ENCODE assay signal across 8 cellular contexts in genomic region chrX:153744210-153745066, GRCh38. TPM values are rescaled to one million over a fixed set of nuclear protein-coding genes. Genes with fewer than 3 reads are reported as not detected.
DNase-seq lines count a peak whose midpoint lies in the region; ATAC-seq, FAIRE-seq and TF ChIP-seq lines count a peak whose summit lies in the region.
"Had no signal": no experiment of that assay in that cellular context is flagged by ENCODE, and none has a peak within 500 bp of the region (broad histone marks: within the 10 kb centered on the region; RNA-seq: fewer than 3 reads in every experiment).

No MANE protein-coding gene starts in this region.

- H3K27me3 Mint-ChIP-seq in neural progenitor cell (ENCODE audit: insufficient read depth, low read depth) = peaks cover 2% of the 10 kb centered on the region

- no peak overlapping the region for H3K4me3 Mint-ChIP-seq in neural progenitor cell

- H3K27ac ChIP-seq in GM12878 (ENCODE audit: control insufficient read depth, insufficient read depth) (no peak overlapping the region), neural progenitor cell (no peak overlapping the region)

- RAD21 ChIA-PET in GM12878 (lab: Charles Lee; ENCODE audit: unreplicated experiment) = no interaction called here

- POLR2A ChIA-PET in GM12878 (lab: Charles Lee) = no interaction called here

- no peak for TF ChIP-seq POLR2A in GM12878 (IDR thresholded peaks at IDR 0.05; ENCODE audit: low read depth, low read length)

- no peaks in the 10 kb centered on the region for H3K36me3 Mint-ChIP-seq in neural progenitor cell

- TF ChIP-seq RAD21 in GM12878 (IDR thresholded peaks at IDR 0.05; ENCODE audit: insufficient read depth, low read depth, low read length) = no peak

- no TSS peak for BruUV-seq in GM12878 (replicated peaks; lab: Mats Ljungman, UMichigan)

- no peak for FAIRE-seq in GM12878 (lab: Jason Lieb, UNC)
- FAIRE-seq: endometrium had no signal

- H3K27me3 ChIP-seq in H7 (ENCODE audit: control insufficient read depth, insufficient read depth, low read length) (no peaks in the 10 kb centered on the region), GM12878 (replicated peaks in 1 of 2; ENCODE audit: control insufficient read depth in 2 of 2, insufficient read depth in 2 of 2, low read length in 1 of 2) (no peaks in the 10 kb centered on the region; a peak in 1 of 4 replicates), neural progenitor cell (no peaks in the 10 kb centered on the region)

- CTCF ChIA-PET in GM12878 (lab: Yijun Ruan, JAX) = no interaction called here

- WGBS in GM12878 (ENCODE audit: insufficient coverage, insufficient replicate concordance, low lambda C conversion rate, missing lambda C conversion rate) = 42% methylated on average over 38 of the region's 38 CpGs

- no peak for ATAC-seq in GM12878

- H3K4me1 ChIP-seq in GM12878 (ENCODE audit: control insufficient read depth, insufficient read depth, low read length) (no peaks in the 10 kb centered on the region), neural progenitor cell (no peaks in the 10 kb centered on the region)

- SMC1A ChIA-PET in GM12878 (lab: Charles Lee; ENCODE audit: uncharacterized antibody, unreplicated experiment) = no interaction called here

- peak; percentile 71 for DNase-seq in H7
- no peak for DNase-seq in GM12878 (ENCODE audit: low read depth, low spot score)
- peak; percentile 59 for DNase-seq in neural progenitor cell (ENCODE audit: low spot score)
- no peak for DNase-seq in activated gamma-delta T cell treated with Interleukin-2 at 50 U/mL for 16 hours
- DNase-seq in activated naive CD4-positive, alpha-beta T cell (lab: John Stamatoyannopoulos, UW) = no peak
- no peak for DNase-seq in effector CD8-positive, alpha-beta T cell (lab: John Stamatoyannopoulos, UW)
- DNase-seq: T-helper 9 cell had no signal

- intact Hi-C loops in GM12878 (cut with micrococcal nuclease; ENCODE audit: unreplicated experiment) = no loop called here

- no peaks in the 10 kb centered on the region for H3F3A ChIP-seq in neural progenitor cell (ENCODE audit: low read depth)

- no peaks in the 10 kb centered on the region for H3K79me2 ChIP-seq in GM12878 (ENCODE audit: control insufficient read depth, insufficient read depth, low read length)
- H3K79me2 ChIP-seq in neural progenitor cell (ENCODE audit: low read depth) = no peaks in the 10 kb centered on the region

- peak overlapping the region; percentile 35 for H3K4me3 ChIP-seq in H7 (ENCODE audit: insufficient read depth, low read depth, low read length)
- H3K4me3 ChIP-seq in GM12878 = no peak overlapping the region
- H3K4me3 ChIP-seq in neural progenitor cell = peak overlapping the region; percentile 40

- peaks cover 13% of the 10 kb centered on the region for H3K9me3 Mint-ChIP-seq in neural progenitor cell

- peaks cover 8% of the 10 kb centered on the region for H3K4me1 Mint-ChIP-seq in neural progenitor cell

- H3K36me3 ChIP-seq in H7 (replicated peaks; ENCODE audit: control insufficient read depth, insufficient read depth, low read length) = no peaks in the 10 kb centered on the region
- no peaks in the 10 kb centered on the region for H3K36me3 ChIP-seq in GM12878 (ENCODE audit: control insufficient read depth in 2 of 2, insufficient read depth in 2 of 2, low read length in 1 of 2)
- H3K36me3 ChIP-seq in neural progenitor cell = no peaks in the 10 kb centered on the region

- in situ Hi-C loops in GM12878 (cut with MboI) = no loop called here

- TF ChIP-seq EP300 in GM12878 (IDR thresholded peaks at IDR 0.05; ENCODE audit: borderline replicate concordance in 1 of 2, control insufficient read depth in 1 of 2, low read depth in 2 of 2, low read length in 2 of 2) = no peak

- H3K9ac ChIP-seq in GM12878 (ENCODE audit: control insufficient read depth, insufficient read depth, low read length) = no peak overlapping the region
- H3K9ac ChIP-seq in neural progenitor cell = no peak overlapping the region

- no peaks in the 10 kb centered on the region; the same call in 2 of the 3 replicates for H3K9me3 ChIP-seq in GM12878 (replicated peaks; ENCODE audit: control insufficient read depth, insufficient read depth, low read length)
- H3K9me3 ChIP-seq in neural progenitor cell (ENCODE audit: low read depth) = no peaks in the 10 kb centered on the region

- no peak overlapping the region for H3K4me2 ChIP-seq in GM12878 (ENCODE audit: control insufficient read depth, insufficient read depth)
- peak overlapping the region; percentile 73 for H3K4me2 ChIP-seq in neural progenitor cell

- H3K27ac Mint-ChIP-seq in neural progenitor cell = no peak overlapping the region

- peak in 2 of 3 experiments; percentile 14 to 38; a peak in 1 of 6 replicates for TF ChIP-seq CTCF in GM12878 (IDR thresholded peaks at IDR 0.05 in 2 of 3, conservative IDR thresholded peaks at IDR 0.05 in 1 of 3; ENCODE audit: control insufficient read depth in 2 of 3, extremely low read depth in 1 of 3, insufficient read depth in 1 of 3, low read depth in 3 of 3, low read length in 3 of 3)
- peak; percentile 56 for TF ChIP-seq CTCF in neural progenitor cell (IDR thresholded peaks at IDR 0.05)

- H2AFZ ChIP-seq in GM12878 (ENCODE audit: control insufficient read depth, low read depth, low read length) = no peak overlapping the region
- peak overlapping the region; percentile 31 for H2AFZ ChIP-seq in neural progenitor cell (replicated peaks)

- H4K20me1 ChIP-seq in GM12878 (ENCODE audit: control insufficient read depth, insufficient read depth) = no peaks in the 10 kb centered on the region
- no peaks in the 10 kb centered on the region for H4K20me1 ChIP-seq in neural progenitor cell (ENCODE audit: low read depth)

RNA-seq across cellular contexts. Expression of gene PLXNB3, which starts 19.6 kb away (rescaled TPM):
- 0.07 TPM in 1 of 2 replicates, not detected in the other for total RNA-seq in H7 (2014; rRNA removed; shearing (Covaris generic))
- 0.31 TPM in 1 of 2 replicates, not detected in the other for total RNA-seq in GM12878 (2013; cell fraction: nucleolus; rRNA removed)
- total RNA-seq in GM12878 (2014; rRNA removed) (not detected in 2 replicates), GM12878 (2014; rRNA removed; fragmentation: Illumina TruSeq; extraction: Trizol) (not detected in 2 replicates), GM12878 (2021) (0.21 and 0.53 TPM in 2 replicates), neural progenitor cell (ENCODE audit: low replicate concordance) (0.25 and 0.71 TPM in 2 replicates)
- 0.31 TPM for polyA plus RNA-seq in GM12878 (2011; ENCODE audit: low read depth)
- polyA plus RNA-seq in GM12878 (2011; rRNA removed) (0.14 and 0.20 TPM in 2 replicates), GM12878 (2014; fragmentation: Illumina TruSeq; extraction: Trizol) (0.18 TPM in 1 of 2 replicates, not detected in the other), GM12878 (2014; fragmentation: Nextera tagmentation; extraction: Ambion mirVana) (not detected), GM12878 (2014; rRNA removed) (0.62 and 0.68 TPM in 2 replicates), GM12878 (2016; fragmentation: Nextera tagmentation; extraction: Ambion mirVana) (under 1 TPM; 0.06 to 0.43 TPM)
- polyA plus RNA-seq in GM12878 (2011; cell fraction: cytosol; rRNA removed) = 0.09 and 0.38 TPM in 2 replicates
- 3.5 and 3.7 TPM in 2 replicates for polyA plus RNA-seq in GM12878 (2011; cell fraction: nucleus; rRNA removed)
- polyA plus RNA-seq in GM12878 (2012) = 0.19 and 0.79 TPM in 2 replicates
- polyA minus RNA-seq in GM12878 (2011; rRNA and poly(A)+ RNA removed) = 0.82 TPM in 1 of 2 replicates, not detected in the other
- 0.94 TPM in 1 of 2 replicates, not detected in the other for polyA minus RNA-seq in GM12878 (2011; cell fraction: cytosol; rRNA and poly(A)+ RNA removed)
- 0.36 and 0.48 TPM in 2 replicates for polyA minus RNA-seq in GM12878 (2011; cell fraction: nucleus; rRNA and poly(A)+ RNA removed)

RNA-seq across cellular contexts. Expression of gene ABCD1, which starts 19.8 kb away (rescaled TPM):
- 12.2 and 17.1 TPM in 2 replicates for total RNA-seq in H7 (2014; rRNA removed; shearing (Covaris generic))
- total RNA-seq in GM12878 (2013; cell fraction: nucleolus; rRNA removed) = 10.6 and 14.9 TPM in 2 replicates
- 3.8 and 5.1 TPM in 2 replicates for total RNA-seq in GM12878 (2014; rRNA removed)
- total RNA-seq in GM12878 (2014; rRNA removed; fragmentation: Illumina TruSeq; extraction: Trizol) = 1.4 and 1.8 TPM in 2 replicates
- 6.5 and 6.8 TPM in 2 replicates for total RNA-seq in GM12878 (2021)
- polyA plus RNA-seq in GM12878 (2011; ENCODE audit: low read depth) = 1.9 TPM
- polyA plus RNA-seq in GM12878 (2011; rRNA removed) = 0.55 and 1.3 TPM in 2 replicates
- polyA plus RNA-seq in GM12878 (2011; cell fraction: cytosol; rRNA removed) = 1.6 and 1.9 TPM in 2 replicates
- 8.1 and 9.6 TPM in 2 replicates for polyA plus RNA-seq in GM12878 (2011; cell fraction: nucleus; rRNA removed)
- 3.9 and 4.1 TPM in 2 replicates for polyA plus RNA-seq in GM12878 (2012)
- polyA plus RNA-seq in GM12878 (2014; fragmentation: Illumina TruSeq; extraction: Trizol) = 0.19 and 0.96 TPM in 2 replicates
- polyA plus RNA-seq in GM12878 (2014; fragmentation: Nextera tagmentation; extraction: Ambion mirVana) = under 1 TPM; 0.13 to 0.35 TPM
- polyA plus RNA-seq in GM12878 (2014; rRNA removed) = 3.9 and 5.1 TPM in 2 replicates
- polyA plus RNA-seq in GM12878 (2016; fragmentation: Nextera tagmentation; extraction: Ambion mirVana) = 1 to 10 TPM; 1.4 to 1.6 TPM
- polyA minus RNA-seq in GM12878 (2011; rRNA and poly(A)+ RNA removed) = 2.3 and 4.7 TPM in 2 replicates
- 2.3 and 2.5 TPM in 2 replicates for polyA minus RNA-seq in GM12878 (2011; cell fraction: cytosol; rRNA and poly(A)+ RNA removed)
- 6.9 and 13.2 TPM in 2 replicates for polyA minus RNA-seq in GM12878 (2011; cell fraction: nucleus; rRNA and poly(A)+ RNA removed)
- 0.79 and 5.0 TPM in 2 replicates for total RNA-seq in neural progenitor cell (ENCODE audit: low replicate concordance)

RNA-seq across cellular contexts. Expression of gene BCAP31, which starts 20.3 kb away (rescaled TPM):
- 95.0 and 176 TPM in 2 replicates for total RNA-seq in H7 (2014; rRNA removed; shearing (Covaris generic))
- total RNA-seq in GM12878 (2013; cell fraction: nucleolus; rRNA removed) = 51.0 and 52.3 TPM in 2 replicates
- 62.7 and 72.8 TPM in 2 replicates for total RNA-seq in GM12878 (2014; rRNA removed)
- 61.5 and 63.1 TPM in 2 replicates for total RNA-seq in GM12878 (2014; rRNA removed; fragmentation: Illumina TruSeq; extraction: Trizol)
- 104 and 109 TPM in 2 replicates for total RNA-seq in GM12878 (2021)
- 105 TPM for polyA plus RNA-seq in GM12878 (2011; ENCODE audit: low read depth)
- 52.8 and 82.4 TPM in 2 replicates for polyA plus RNA-seq in GM12878 (2011; rRNA removed)
- 80.8 and 95.5 TPM in 2 replicates for polyA plus RNA-seq in GM12878 (2011; cell fraction: cytosol; rRNA removed)
- polyA plus RNA-seq in GM12878 (2011; cell fraction: nucleus; rRNA removed) = 56.0 and 56.2 TPM in 2 replicates
- 91.6 and 145 TPM in 2 replicates for polyA plus RNA-seq in GM12878 (2012)
- 73.4 and 78.7 TPM in 2 replicates for polyA plus RNA-seq in GM12878 (2014; fragmentation: Illumina TruSeq; extraction: Trizol)
- polyA plus RNA-seq in GM12878 (2014; fragmentation: Nextera tagmentation; extraction: Ambion mirVana) = 100 to 1,000 TPM; 201 to 246 TPM
- 71.3 and 79.4 TPM in 2 replicates for polyA plus RNA-seq in GM12878 (2014; rRNA removed)
- 100 to 1,000 TPM; 163 to 166 TPM for polyA plus RNA-seq in GM12878 (2016; fragmentation: Nextera tagmentation; extraction: Ambion mirVana)
- 80.5 and 90.3 TPM in 2 replicates for polyA minus RNA-seq in GM12878 (2011; rRNA and poly(A)+ RNA removed)
- polyA minus RNA-seq in GM12878 (2011; cell fraction: cytosol; rRNA and poly(A)+ RNA removed) = 25.3 and 32.3 TPM in 2 replicates
- 14.9 and 28.0 TPM in 2 replicates for polyA minus RNA-seq in GM12878 (2011; cell fraction: nucleus; rRNA and poly(A)+ RNA removed)
- 52.5 and 68.7 TPM in 2 replicates for total RNA-seq in neural progenitor cell (ENCODE audit: low replicate concordance)

RNA-seq across cellular contexts. Expression of gene SRPK3, which starts 36.4 kb away (rescaled TPM):
- total RNA-seq in H7 (2014; rRNA removed; shearing (Covaris generic)) = not detected in 2 replicates
- total RNA-seq in GM12878 (2013; cell fraction: nucleolus; rRNA removed) = not detected in 2 replicates
- total RNA-seq in GM12878 (2014; rRNA removed) = not detected in 2 replicates
- not detected in 2 replicates for total RNA-seq in GM12878 (2014; rRNA removed; fragmentation: Illumina TruSeq; extraction: Trizol)
- not detected in 2 replicates for total RNA-seq in GM12878 (2021)
- 0.13 TPM for polyA plus RNA-seq in GM12878 (2011; ENCODE audit: low read depth)
- polyA plus RNA-seq in GM12878 (2011; rRNA removed) = not detected in 2 replicates
- not detected in 2 replicates for polyA plus RNA-seq in GM12878 (2011; cell fraction: cytosol; rRNA removed)
- polyA plus RNA-seq in GM12878 (2011; cell fraction: nucleus; rRNA removed) = 0.07 and 0.21 TPM in 2 replicates
- polyA plus RNA-seq in GM12878 (2012) = 0.14 and 0.22 TPM in 2 replicates
- not detected in 2 replicates for polyA plus RNA-seq in GM12878 (2014; fragmentation: Illumina TruSeq; extraction: Trizol)
- under 1 TPM in 1 of 2 experiments, not detected in 1; 0.05 TPM for polyA plus RNA-seq in GM12878 (2014; fragmentation: Nextera tagmentation; extraction: Ambion mirVana)
- polyA plus RNA-seq in GM12878 (2014; rRNA removed) = not detected in 2 replicates
- polyA plus RNA-seq in GM12878 (2016; fragmentation: Nextera tagmentation; extraction: Ambion mirVana) = under 1 TPM in 1 of 2 experiments, not detected in 1; 0.19 TPM
- polyA minus RNA-seq in GM12878 (2011; rRNA and poly(A)+ RNA removed) = not detected in 2 replicates
- not detected in 2 replicates for polyA minus RNA-seq in GM12878 (2011; cell fraction: cytosol; rRNA and poly(A)+ RNA removed)
- polyA minus RNA-seq in GM12878 (2011; cell fraction: nucleus; rRNA and poly(A)+ RNA removed) = not detected in 2 replicates
- total RNA-seq in neural progenitor cell (ENCODE audit: low replicate concordance) = not detected in 2 replicates

RNA-seq across cellular contexts. Expression of gene IDH3G, which starts 49.7 kb away (rescaled TPM):
- total RNA-seq in H7 (2014; rRNA removed; shearing (Covaris generic)) = 63.3 and 76.2 TPM in 2 replicates
- 32.7 and 39.1 TPM in 2 replicates for total RNA-seq in GM12878 (2013; cell fraction: nucleolus; rRNA removed)
- 69.3 and 78.5 TPM in 2 replicates for total RNA-seq in GM12878 (2014; rRNA removed)
- 38.6 and 41.5 TPM in 2 replicates for total RNA-seq in GM12878 (2014; rRNA removed; fragmentation: Illumina TruSeq; extraction: Trizol)
- 61.3 and 69.0 TPM in 2 replicates for total RNA-seq in GM12878 (2021)
- polyA plus RNA-seq in GM12878 (2011; ENCODE audit: low read depth) = 33.4 TPM
- 22.6 and 49.1 TPM in 2 replicates for polyA plus RNA-seq in GM12878 (2011; rRNA removed)
- 78.3 and 106 TPM in 2 replicates for polyA plus RNA-seq in GM12878 (2011; cell fraction: cytosol; rRNA removed)
- 169 and 193 TPM in 2 replicates for polyA plus RNA-seq in GM12878 (2011; cell fraction: nucleus; rRNA removed)
- 71.2 and 75.4 TPM in 2 replicates for polyA plus RNA-seq in GM12878 (2012)
- 32.7 and 64.2 TPM in 2 replicates for polyA plus RNA-seq in GM12878 (2014; fragmentation: Illumina TruSeq; extraction: Trizol)
- polyA plus RNA-seq in GM12878 (2014; fragmentation: Nextera tagmentation; extraction: Ambion mirVana) = 10 to 100 TPM; 26.3 to 34.4 TPM
- polyA plus RNA-seq in GM12878 (2014; rRNA removed) = 77.9 and 81.4 TPM in 2 replicates
- 100 to 1,000 TPM in 1 of 2 experiments, 10 to 100 TPM in 1; 96.5 to 102 TPM for polyA plus RNA-seq in GM12878 (2016; fragmentation: Nextera tagmentation; extraction: Ambion mirVana)
- 94.4 and 103 TPM in 2 replicates for polyA minus RNA-seq in GM12878 (2011; rRNA and poly(A)+ RNA removed)
- 29.4 and 29.5 TPM in 2 replicates for polyA minus RNA-seq in GM12878 (2011; cell fraction: cytosol; rRNA and poly(A)+ RNA removed)
- 29.4 and 50.1 TPM in 2 replicates for polyA minus RNA-seq in GM12878 (2011; cell fraction: nucleus; rRNA and poly(A)+ RNA removed)
- 40.3 and 50.6 TPM in 2 replicates for total RNA-seq in neural progenitor cell (ENCODE audit: low replicate concordance)

Comparison
In these comparisons a context has a peak if more than half of its experiments do, and no peak if none do; other contexts are left out.
1. DNase-seq: peak in H7 (single experiment) and neural progenitor cell (single experiment); none in GM12878 (single experiment), activated gamma-delta T cell treated with Interleukin-2 at 50 U/mL for 16 hours (single experiment), activated naive CD4-positive, alpha-beta T cell (0 of 4) and effector CD8-positive, alpha-beta T cell (single experiment).